Comparison of ENCODE assay signal across 19 cellular contexts in the genomic region with DNA sequence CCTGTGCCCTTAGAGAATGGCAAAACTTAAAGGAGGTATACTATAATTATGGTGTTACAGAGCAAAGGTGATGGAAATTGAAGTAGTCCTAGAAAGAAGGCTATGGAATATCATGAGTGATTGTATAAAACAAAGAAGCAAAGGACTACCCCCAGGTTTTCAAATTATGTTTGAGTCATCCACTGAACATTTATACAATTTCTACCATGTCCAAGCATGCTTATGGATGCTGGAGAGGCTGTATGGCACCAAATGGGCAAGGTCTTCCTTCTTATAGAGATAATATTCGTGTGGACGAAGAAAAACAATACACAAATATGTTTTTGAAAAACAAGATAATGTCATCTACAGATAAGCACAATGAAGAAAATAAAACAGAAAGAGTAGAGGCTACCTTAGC.
DNase-seq lines count a peak whose midpoint lies in the region; ATAC-seq and TF ChIP-seq lines count a peak whose summit lies in the region.
"Had no signal": no experiment of that assay in that cellular context is flagged by ENCODE, and none has a peak within 500 bp of the region (broad histone marks: within the 10 kb centered on the region; RNA-seq: fewer than 3 reads in every experiment).

No MANE protein-coding gene starts in this region.

- CTCF ChIA-PET in A673 (lab: Charles Lee), result no interaction called here

- intact Hi-C loops in A673 (cut with micrococcal nuclease; ENCODE audit: unreplicated experiment), result loop anchor here (5.0 kb wide), 2 partner anchors 406 to 626 kb away; no protein-coding TSS in a partner anchor

- H3K27ac Mint-ChIP-seq in nephron progenitor cell, result peak overlapping the region; percentile 13
- H3K27ac Mint-ChIP-seq: CD4-positive, alpha-beta memory T cell; H9 had no signal

- BruUV-seq in A673 (replicated peaks; lab: Mats Ljungman, UMichigan), result no TSS peak

- no peak overlapping the region for H3K27ac ChIP-seq in RWPE2 (ENCODE audit: poor library complexity, severe bottlenecking)
- no peak overlapping the region for H3K27ac ChIP-seq in A673 (ENCODE audit: low read depth, low read length, poor library complexity, severe bottlenecking)
- H3K27ac ChIP-seq: A549, GM23248 had no signal

- no peaks in the 10 kb centered on the region for H3K36me3 ChIP-seq in RWPE2 (ENCODE audit: low read depth)
- no peaks in the 10 kb centered on the region for H3K36me3 ChIP-seq in A673 (ENCODE audit: insufficient read depth, low read length, poor library complexity, severe bottlenecking)

- H3K27me3 ChIP-seq in RWPE2 (ENCODE audit: insufficient read depth, poor library complexity, severe bottlenecking) (no peaks in the 10 kb centered on the region), A673 (replicated peaks; ENCODE audit: insufficient read depth, low read depth, low read length, poor library complexity) (no peaks in the 10 kb centered on the region)

- DNase-seq in HPDE6-E6E7 (ENCODE audit: extremely low spot score) (peak; percentile 11), RWPE2 (ENCODE audit: low spot score) (no peak), epithelial cell of esophagus (ENCODE audit: low read depth) (peak; percentile 55), nephron progenitor cell (no peak), A673 (ENCODE audit: low spot score) (no peak)
- DNase-seq: 8988T; C1 segment of cervical spinal cord; Calu3; CD4-positive, alpha-beta memory T cell; COR-L47; DMS53; DMS79 treated with DMSO at 0.1 percent for 48 hours; GF-D8; GM23248; H9 had no signal

- peaks cover 40% of the 10 kb centered on the region for H3K4me1 Mint-ChIP-seq in nephron progenitor cell
- H3K4me1 Mint-ChIP-seq: CD4-positive, alpha-beta memory T cell; H9 had no signal

- TF ChIP-seq CTCF in RWPE2 (IDR thresholded peaks at IDR 0.05; ENCODE audit: poor library complexity, severe bottlenecking) (no peak), epithelial cell of esophagus (IDR thresholded peaks at IDR 0.05; ENCODE audit: insufficient read depth, low read depth, low read length, missing control alignments) (no peak), nephron progenitor cell (IDR thresholded peaks at IDR 0.05) (no peak), A673 (conservative IDR thresholded peaks at IDR 0.05; ENCODE audit: low read depth, low read length) (no peak)

- H3K4me1 ChIP-seq in RWPE2 (ENCODE audit: insufficient read depth, poor library complexity, severe bottlenecking) (peaks cover 9% of the 10 kb centered on the region), A673 (ENCODE audit: insufficient read depth, low read length, poor library complexity, severe bottlenecking) (peaks cover 47% of the 10 kb centered on the region)
- H3K4me1 ChIP-seq: A549 had no signal

- H3K9me3 Mint-ChIP-seq in nephron progenitor cell, result no peaks in the 10 kb centered on the region
- H3K9me3 Mint-ChIP-seq: H9 had no signal

- peaks cover 5% of the 10 kb centered on the region for H3K27me3 Mint-ChIP-seq in nephron progenitor cell (ENCODE audit: low read depth, poor library complexity)
- H3K27me3 Mint-ChIP-seq: CD4-positive, alpha-beta memory T cell had no signal

- no peaks in the 10 kb centered on the region for H3K9me3 ChIP-seq in RWPE2 (ENCODE audit: severe bottlenecking)
- H3K9me3 ChIP-seq in A673 (ENCODE audit: low read depth, low read length, poor library complexity, severe bottlenecking), result no peaks in the 10 kb centered on the region
- H3K9me3 ChIP-seq: A549 had no signal

- ATAC-seq in RWPE2 (ENCODE audit: low read depth) (peak; percentile 41; the same call in 1 of the 3 replicates), GM21381 (IDR thresholded peaks at IDR 0.05; ENCODE audit: unreplicated experiment) (no peak), HG02981 (IDR thresholded peaks at IDR 0.05; ENCODE audit: unreplicated experiment) (no peak)
- ATAC-seq: A549, HCT116 had no signal

- H3K4me3 ChIP-seq in RWPE2 (ENCODE audit: severe bottlenecking), result no peak overlapping the region
- no peak overlapping the region for H3K4me3 ChIP-seq in epithelial cell of esophagus (ENCODE audit: low read length)
- H3K4me3 ChIP-seq in A673 (ENCODE audit: low read depth, low read length, poor library complexity, severe bottlenecking), result no peak overlapping the region
- H3K4me3 ChIP-seq: A549, GM23248 had no signal

- POLR2A ChIA-PET in A673 (lab: Charles Lee; ENCODE audit: low non-redundant PET), result no interaction called here

- H3K4me3 Mint-ChIP-seq in nephron progenitor cell, result no peak overlapping the region
- H3K4me3 Mint-ChIP-seq: CD4-positive, alpha-beta memory T cell; H9 had no signal

- H3K36me3 Mint-ChIP-seq in nephron progenitor cell (ENCODE audit: low read depth), result no peaks in the 10 kb centered on the region
- H3K36me3 Mint-ChIP-seq: CD4-positive, alpha-beta memory T cell had no signal

Comparison
In these comparisons a context has a peak if more than half of its experiments do, and no peak if none do; other contexts are left out.
1. DNase-seq: peak in HPDE6-E6E7 (single experiment) and epithelial cell of esophagus (single experiment); none in RWPE2 (single experiment), nephron progenitor cell (single experiment) and A673 (single experiment).